In genomic region chr18:59033361-59033760, GRCh38 we compare ENCODE assay signal across 10 cellular contexts.
"Had no signal": no experiment of that assay in that cellular context is flagged by ENCODE, and none has a peak within 500 bp of the region (broad histone marks: within the 10 kb centered on the region; RNA-seq: fewer than 3 reads in every experiment).

No MANE protein-coding gene starts in this region.

- H3K36me3 ChIP-seq: esophagus muscularis mucosa, heart right ventricle, left ventricle myocardium inferior, ovary, upper lobe of right lung had no signal

- H3K27ac ChIP-seq: esophagus muscularis mucosa, heart right ventricle, left ventricle myocardium inferior, ovary, upper lobe of right lung had no signal

- DNase-seq: activated T-cell treated with anti-CD3 and anti-CD28 coated beads, Interleukin-2, amount 50 U/mL, for 1 hour; dorsolateral prefrontal cortex; heart right ventricle; left ventricle myocardium inferior; ovary; stimulated activated CD4-positive, alpha-beta T cell treated with anti-CD3 and anti-CD28 coated beads, Interleukin-4, amount 100 ng/mL, for 1 hour; stimulated activated CD8-positive, alpha-beta memory T cell treated with anti-CD3 and anti-CD28 coated beads, Interleukin-4, amount 100 ng/mL, for 48 hours; T-helper 17 cell; upper lobe of right lung had no signal

- H3K4me1 ChIP-seq: esophagus muscularis mucosa, upper lobe of right lung had no signal

- H3K4me3 ChIP-seq: dorsolateral prefrontal cortex, esophagus muscularis mucosa, heart right ventricle, left ventricle myocardium inferior, ovary, upper lobe of right lung had no signal

- H3K9me3 ChIP-seq: esophagus muscularis mucosa, heart right ventricle, left ventricle myocardium inferior, ovary, upper lobe of right lung had no signal

- H3K27me3 ChIP-seq: dorsolateral prefrontal cortex, esophagus muscularis mucosa, heart right ventricle, ovary, upper lobe of right lung had no signal
